ENCODE assay signal across 1 cellular context in the genomic region with DNA sequence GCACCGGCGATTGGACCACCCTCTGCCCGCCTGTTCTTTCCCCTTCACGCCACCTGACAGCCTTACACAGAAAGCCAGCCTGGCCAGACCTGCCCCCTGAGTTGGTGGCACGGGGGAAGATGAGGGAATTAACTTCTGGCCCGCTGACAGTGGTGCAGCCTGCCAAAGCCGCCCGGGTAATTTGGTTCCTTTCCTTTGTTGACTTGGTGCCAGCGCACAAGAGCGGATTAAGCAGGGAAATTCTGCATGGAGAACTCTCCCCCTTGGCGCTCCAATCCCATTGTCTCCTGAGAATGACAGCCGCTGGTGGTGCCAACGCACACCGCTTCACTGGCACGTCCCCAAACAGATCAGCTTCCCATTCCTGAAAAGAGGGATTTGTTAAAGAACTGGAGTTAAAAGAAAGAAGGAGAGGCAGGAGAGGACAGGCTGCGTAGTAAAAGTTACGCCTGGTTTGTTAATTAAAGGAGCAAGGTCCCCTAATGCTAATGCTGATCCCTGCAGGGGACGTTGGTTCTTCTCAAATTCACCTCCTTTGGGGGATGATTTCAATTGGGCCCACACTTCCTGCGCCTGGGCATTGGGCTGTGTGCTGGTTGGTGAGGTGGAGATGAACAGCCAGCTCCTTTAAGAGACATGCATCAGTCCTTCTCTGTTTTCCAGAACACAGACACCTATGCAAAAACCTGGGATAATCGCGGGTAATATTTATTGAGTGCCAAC.
TF ChIP-seq lines count a peak whose summit lies in the region.

No MANE protein-coding gene starts in this region.

TF ChIP-seq in GM23338, 12 proteins besides CTCF, POLR2A, EP300 and RAD21 (continued from another document):
- TF ChIP-seq, protein P1, sequence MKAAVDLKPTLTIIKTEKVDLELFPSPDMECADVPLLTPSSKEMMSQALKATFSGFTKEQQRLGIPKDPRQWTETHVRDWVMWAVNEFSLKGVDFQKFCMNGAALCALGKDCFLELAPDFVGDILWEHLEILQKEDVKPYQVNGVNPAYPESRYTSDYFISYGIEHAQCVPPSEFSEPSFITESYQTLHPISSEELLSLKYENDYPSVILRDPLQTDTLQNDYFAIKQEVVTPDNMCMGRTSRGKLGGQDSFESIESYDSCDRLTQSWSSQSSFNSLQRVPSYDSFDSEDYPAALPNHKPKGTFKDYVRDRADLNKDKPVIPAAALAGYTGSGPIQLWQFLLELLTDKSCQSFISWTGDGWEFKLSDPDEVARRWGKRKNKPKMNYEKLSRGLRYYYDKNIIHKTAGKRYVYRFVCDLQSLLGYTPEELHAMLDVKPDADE (IDR thresholded peaks at IDR 0.05) = no peak
- no peak for TF ChIP-seq EZH2phosphoT487 (IDR thresholded peaks at IDR 0.05; ENCODE audit: unreplicated experiment)
- TF ChIP-seq CREB1 (CRISPR knock-in tag; IDR thresholded peaks at IDR 0.05; ENCODE audit: low read depth) = no peak
- no peak for TF ChIP-seq STAT1 (IDR thresholded peaks at IDR 0.05; ENCODE audit: unreplicated experiment)
TF ChIP-seq in GM23338: peak in this region for 0.
